Comparison of ENCODE assay signal across 17 cellular contexts in genomic region chr9:107989544-107989943, GRCh38.
DNase-seq lines count a peak whose midpoint lies in the region; ATAC-seq, FAIRE-seq and TF ChIP-seq lines count a peak whose summit lies in the region.
"Had no signal": no experiment of that assay in that cellular context is flagged by ENCODE, and none has a peak within 500 bp of the region (broad histone marks: within the 10 kb centered on the region; RNA-seq: fewer than 3 reads in every experiment).

No MANE protein-coding gene starts in this region.

- CTCF ChIA-PET in IMR-90 (lab: Yijun Ruan, JAX), result no interaction called here

- no peak for TF ChIP-seq RAD21 in IMR-90 (IDR thresholded peaks at IDR 0.05; ENCODE audit: low read length)

- TF ChIP-seq POLR2A in IMR-90 (IDR thresholded peaks at IDR 0.05; ENCODE audit: low read depth, low read length) (no peak), uterus (IDR thresholded peaks at IDR 0.05) (no peak)

- no peak overlapping the region for H2BK120ac ChIP-seq in IMR-90 (ENCODE audit: low read depth, low read length)

- intact Hi-C loops in IMR-90 (cut with micrococcal nuclease) (no loop called here), lower lobe of right lung (cut with DNase I) (no loop called here), uterus (cut with DNase I; ENCODE audit: low total_unique reads) (no loop called here)

- H2AK9ac ChIP-seq in IMR-90 (replicated peaks; ENCODE audit: low read depth, low read length, poor library complexity), result no peak overlapping the region

- dilution Hi-C loops in IMR-90 (cut with HindIII; ENCODE audit: low sequenced_read_pairs, unreplicated experiment), result no loop called here

- H4K8ac ChIP-seq in IMR-90 (ENCODE audit: low read depth in 2 of 2, low read length in 2 of 2), result no peak overlapping the region

- H3K27me3 ChIP-seq in IMR-90 (ENCODE audit: control insufficient read depth, insufficient read depth, low read length) (no peaks in the 10 kb centered on the region), lower lobe of right lung (ENCODE audit: low read depth) (no peaks in the 10 kb centered on the region), uterus (no peaks in the 10 kb centered on the region)
- H3K27me3 ChIP-seq: testis had no signal

- H3K23ac ChIP-seq in IMR-90 (ENCODE audit: low read depth, low read length), result no peak overlapping the region

- no peak overlapping the region for H3K9ac ChIP-seq in IMR-90 (ENCODE audit: low read depth, low read length)

- no peak overlapping the region for H4K91ac ChIP-seq in IMR-90 (ENCODE audit: insufficient read depth, low read depth, low read length)

- H3K4me3 ChIP-seq in IMR-90 (ENCODE audit: insufficient read depth, low read depth, low read length), result no peak overlapping the region
- no peak overlapping the region for H3K4me3 ChIP-seq in choroid plexus epithelial cell (ENCODE audit: low read depth, low read length)
- H3K4me3 ChIP-seq in lower lobe of right lung, result no peak overlapping the region
- H3K4me3 ChIP-seq in uterus, result no peak overlapping the region
- H3K4me3 ChIP-seq: body of pancreas, testis had no signal

- H3K27ac ChIP-seq in IMR-90 (ENCODE audit: insufficient read depth, low read length) (no peak overlapping the region), lower lobe of right lung (no peak overlapping the region), uterus (peak overlapping the region in 1 of 2 donors; percentile 54)
- H3K27ac ChIP-seq: testis had no signal

- H3K9me3 ChIP-seq in IMR-90 (ENCODE audit: control insufficient read depth, insufficient read depth, low read length), result no peaks in the 10 kb centered on the region
- no peaks in the 10 kb centered on the region for H3K9me3 ChIP-seq in lower lobe of right lung
- H3K9me3 ChIP-seq in uterus, result no peaks in the 10 kb centered on the region
- H3K9me3 ChIP-seq: body of pancreas, testis had no signal

- no TSS peak for BruUV-seq in IMR-90 (replicated peaks; lab: Mats Ljungman, UMichigan)

- H3K14ac ChIP-seq in IMR-90 (replicated peaks; ENCODE audit: low read depth, low read length), result no peak overlapping the region

- H2BK5ac ChIP-seq in IMR-90 (ENCODE audit: low read depth, low read length, poor library complexity, severe bottlenecking), result no peak overlapping the region

- WGBS in IMR-90 (ENCODE audit: extremely low coverage in 2 of 2, insufficient read length in 1 of 2), 2 experiments, result 33% methylated on average over 1 of the region's 2 CpGs; no CpG with 5 or more reads in 1 of the 2 experiments

- DNase-seq in IMR-90 (peak; percentile 5), choroid plexus epithelial cell (ENCODE audit: low read depth) (peak; percentile 69), lower lobe of right lung (no peak), uterus (peak; percentile 25 to 55), HTR-8/SVneo (ENCODE audit: insufficient read length, low spot score) (no peak), NCI-H510A (lab: John Stamatoyannopoulos, UW) (no peak)
- DNase-seq in activated CD4-positive, CD25-positive, alpha-beta regulatory T cell (lab: John Stamatoyannopoulos, UW), result no peak
- DNase-seq: activated gamma-delta T cell treated with Interleukin-2 at 50 U/mL for 16 hours, foreskin melanocyte, immature natural killer cell, PC-3, posterior cingulate gyrus, SW 1271, testis had no signal

- no peak overlapping the region for H3K4me2 ChIP-seq in IMR-90 (ENCODE audit: low read depth, low read length)

- no peak overlapping the region for H2BK15ac ChIP-seq in IMR-90 (ENCODE audit: low read depth, low read length)

- H3K4me1 ChIP-seq in IMR-90 (ENCODE audit: control insufficient read depth, insufficient read depth, low read length) (no peaks in the 10 kb centered on the region; the same call in 1 of the 2 replicates), lower lobe of right lung (peaks cover 8% of the 10 kb centered on the region), uterus (no peaks in the 10 kb centered on the region)
- H3K4me1 ChIP-seq: body of pancreas had no signal

- no peak overlapping the region for H2AK5ac ChIP-seq in IMR-90 (ENCODE audit: low read depth, low read length)

- FAIRE-seq in HTR-8/SVneo (lab: Jason Lieb, UNC), result no peak
- FAIRE-seq: G401.6, H54 had no signal

- H4K5ac ChIP-seq in IMR-90 (ENCODE audit: low read depth, low read length), result no peak overlapping the region

- no peaks in the 10 kb centered on the region for H4K20me1 ChIP-seq in IMR-90 (ENCODE audit: insufficient read depth, low read length)

- H3K9me1 ChIP-seq in IMR-90 (ENCODE audit: insufficient read depth, low read length), result no peaks in the 10 kb centered on the region

- POLR2A ChIA-PET in IMR-90 (lab: Charles Lee; ENCODE audit: unreplicated experiment), result no interaction called here

- H3K79me1 ChIP-seq in IMR-90 (ENCODE audit: low read depth in 1 of 2, low read length in 2 of 2), result no peaks in the 10 kb centered on the region

- in situ Hi-C loops in IMR-90 (cut with MboI; ENCODE audit: low sequenced_read_pairs), result no loop called here

- no peak overlapping the region for H2AFZ ChIP-seq in IMR-90 (replicated peaks; ENCODE audit: low read length, poor library complexity)

- ATAC-seq in IMR-90 (ENCODE audit: low read depth) (peak; percentile 44), lower lobe of right lung (peak; percentile 80 to 87)
- ATAC-seq: body of pancreas, PC-3 had no signal

- H3K18ac ChIP-seq in IMR-90 (ENCODE audit: low read depth, low read length), result no peak overlapping the region; the same call in 1 of the 2 replicates

- TF ChIP-seq CTCF in IMR-90 (conservative IDR thresholded peaks at IDR 0.05; ENCODE audit: low read depth, low read length) (no peak), choroid plexus epithelial cell (conservative IDR thresholded peaks at IDR 0.05; ENCODE audit: low read depth, low read length) (no peak), lower lobe of right lung (IDR thresholded peaks at IDR 0.05) (no peak), uterus (IDR thresholded peaks at IDR 0.05) (no peak)

- H3K56ac ChIP-seq in IMR-90 (ENCODE audit: extremely low read depth, insufficient read depth, low read length), result no peak overlapping the region

- H2BK20ac ChIP-seq in IMR-90 (ENCODE audit: low read depth, low read length), result no peak overlapping the region

- H3K4ac ChIP-seq in IMR-90 (ENCODE audit: low read depth, low read length), result no peak overlapping the region

- H3K36me3 ChIP-seq in IMR-90 (ENCODE audit: control insufficient read depth, insufficient read depth, low read length) (no peaks in the 10 kb centered on the region), lower lobe of right lung (no peaks in the 10 kb centered on the region), uterus (no peaks in the 10 kb centered on the region)

TF ChIP-seq in IMR-90, 13 proteins besides CTCF, POLR2A, EP300 and RAD21:
- no peak for TF ChIP-seq MXI1 (IDR thresholded peaks at IDR 0.05; ENCODE audit: borderline replicate concordance, low read depth, low read length)
- TF ChIP-seq CEBPB (IDR thresholded peaks at IDR 0.05; ENCODE audit: low read depth, low read length), result no peak
- TF ChIP-seq, protein P1, sequence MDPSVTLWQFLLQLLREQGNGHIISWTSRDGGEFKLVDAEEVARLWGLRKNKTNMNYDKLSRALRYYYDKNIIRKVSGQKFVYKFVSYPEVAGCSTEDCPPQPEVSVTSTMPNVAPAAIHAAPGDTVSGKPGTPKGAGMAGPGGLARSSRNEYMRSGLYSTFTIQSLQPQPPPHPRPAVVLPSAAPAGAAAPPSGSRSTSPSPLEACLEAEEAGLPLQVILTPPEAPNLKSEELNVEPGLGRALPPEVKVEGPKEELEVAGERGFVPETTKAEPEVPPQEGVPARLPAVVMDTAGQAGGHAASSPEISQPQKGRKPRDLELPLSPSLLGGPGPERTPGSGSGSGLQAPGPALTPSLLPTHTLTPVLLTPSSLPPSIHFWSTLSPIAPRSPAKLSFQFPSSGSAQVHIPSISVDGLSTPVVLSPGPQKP (IDR thresholded peaks at IDR 0.05; ENCODE audit: borderline replicate concordance, low read depth, low read length), result no peak
- no peak for TF ChIP-seq NFE2L2 (IDR thresholded peaks at IDR 0.05; ENCODE audit: low read depth, low read length)
- TF ChIP-seq FOS (IDR thresholded peaks at IDR 0.05; ENCODE audit: low read depth, low read length), result no peak
- no peak for TF ChIP-seq USF2 (IDR thresholded peaks at IDR 0.05; ENCODE audit: low read depth, low read length)

Comparison
In these comparisons a context has a peak if more than half of its experiments do, and no peak if none do; other contexts are left out.
1. DNase-seq: peak in IMR-90 (single experiment), choroid plexus epithelial cell (single experiment) and uterus (2 of 2); none in lower lobe of right lung (single experiment), activated CD4-positive, CD25-positive, alpha-beta regulatory T cell (0 of 4), HTR-8/SVneo (single experiment) and NCI-H510A (single experiment).